In genomic region chr9:122346478-122347347, GRCh38 we compare ENCODE assay signal across 9 cellular contexts. TPM values are rescaled to one million over a fixed set of nuclear protein-coding genes. Genes with fewer than 3 reads are reported as not detected.
DNase-seq lines count a peak whose midpoint lies in the region; ATAC-seq, FAIRE-seq and TF ChIP-seq lines count a peak whose summit lies in the region.
"Had no signal": no experiment of that assay in that cellular context is flagged by ENCODE, and none has a peak within 500 bp of the region (broad histone marks: within the 10 kb centered on the region; RNA-seq: fewer than 3 reads in every experiment).

No MANE protein-coding gene starts in this region.

- CTCF ChIA-PET in GM12878 (lab: Yijun Ruan, JAX): interaction anchor here (0.5 to 2.7 kb wide), 3 partner anchors 152 to 248 kb away, joined by 4 to 11 read pairs (median 4); no protein-coding TSS in a partner anchor

- FAIRE-seq in GM12878 (lab: Jason Lieb, UNC): no peak
- FAIRE-seq: K562 had no signal

- POLR2A ChIA-PET in GM12878 (lab: Charles Lee): no interaction called here

- in situ Hi-C loops in GM12878 (cut with MboI): no loop called here

- 26% methylated on average over 37 of the region's 90 CpGs for WGBS in GM12878 (ENCODE audit: insufficient coverage, insufficient replicate concordance, low lambda C conversion rate, missing lambda C conversion rate)
- 1% methylated on average over 86 of the region's 90 CpGs for WGBS in smooth muscle cell (ENCODE audit: low lambda C conversion rate)

- H3K4me2 ChIP-seq in GM12878 (ENCODE audit: control insufficient read depth, insufficient read depth): peak overlapping the region; percentile 66; the same call in 1 of the 2 replicates
- peak overlapping the region; percentile 94 for H3K4me2 ChIP-seq in smooth muscle cell

- no peak for TF ChIP-seq EP300 in Ishikawa (IDR thresholded peaks at IDR 0.05; ENCODE audit: borderline replicate concordance)
- TF ChIP-seq EP300 in GM12878 (IDR thresholded peaks at IDR 0.05; ENCODE audit: borderline replicate concordance in 1 of 2, control insufficient read depth in 1 of 2, low read depth in 2 of 2, low read length in 2 of 2): no peak

- H3K4me1 ChIP-seq in GM12878 (ENCODE audit: control insufficient read depth, insufficient read depth, low read length) (no peaks in the 10 kb centered on the region; the same call in 1 of the 2 replicates), smooth muscle cell (ENCODE audit: low read depth) (peaks cover 12% of the 10 kb centered on the region)

- H3K4me3 ChIP-seq in GM12878 (peak overlapping the region; percentile 57), smooth muscle cell (peak overlapping the region; percentile 63)
- H3K4me3 ChIP-seq: K562 had no signal

- H3K36me3 ChIP-seq in GM12878 (ENCODE audit: control insufficient read depth in 2 of 2, insufficient read depth in 2 of 2, low read length in 1 of 2) (no peaks in the 10 kb centered on the region), smooth muscle cell (ENCODE audit: low read depth) (no peaks in the 10 kb centered on the region)

- no peaks in the 10 kb centered on the region for H3F3A ChIP-seq in smooth muscle cell (ENCODE audit: low read depth)

- RAD21 ChIA-PET in GM12878 (lab: Charles Lee; ENCODE audit: unreplicated experiment): interaction anchor here (1.6 kb wide), 1 partner anchor 248 kb away, joined by 5 read pairs; no protein-coding TSS in a partner anchor

- ATAC-seq in GM12878: peak; percentile 58
- ATAC-seq in GM21447 (IDR thresholded peaks at IDR 0.05; ENCODE audit: unreplicated experiment): no peak
- ATAC-seq in GM21737 (IDR thresholded peaks at IDR 0.05; ENCODE audit: unreplicated experiment): no peak
- ATAC-seq: K562 had no signal

- peaks cover 2 to 8% of the 10 kb centered on the region in 2 experiments; a peak in 2 of 4 replicates for H3K27me3 ChIP-seq in GM12878 (replicated peaks in 1 of 2; ENCODE audit: control insufficient read depth in 2 of 2, insufficient read depth in 2 of 2, low read length in 1 of 2)
- H3K27me3 ChIP-seq in smooth muscle cell (ENCODE audit: low read depth): peaks cover 22% of the 10 kb centered on the region

- DNase-seq in COLO668 (lab: John Stamatoyannopoulos, UW; ENCODE audit: unreplicated experiment): peak; percentile 66
- no peak for DNase-seq in GM12878 (ENCODE audit: low read depth, low spot score)
- peak; percentile 14 to 19 (median 17) for DNase-seq in immature natural killer cell
- DNase-seq in smooth muscle cell (lab: John Stamatoyannopoulos, UW; ENCODE audit: unreplicated experiment): no peak
- no peak for DNase-seq in NCI-H128 (lab: John Stamatoyannopoulos, UW; ENCODE audit: unreplicated experiment)

- TF ChIP-seq RAD21 in Ishikawa (IDR thresholded peaks at IDR 0.05; ENCODE audit: low read depth) (no peak), GM12878 (IDR thresholded peaks at IDR 0.05; ENCODE audit: insufficient read depth, low read depth, low read length) (no peak)

- H3K79me2 ChIP-seq in GM12878 (ENCODE audit: control insufficient read depth, insufficient read depth, low read length) (no peaks in the 10 kb centered on the region), smooth muscle cell (ENCODE audit: low read depth) (no peaks in the 10 kb centered on the region)

- H3K9ac ChIP-seq in GM12878 (ENCODE audit: control insufficient read depth, insufficient read depth, low read length) (no peak overlapping the region), smooth muscle cell (ENCODE audit: low read depth) (no peak overlapping the region)

- H3K27ac Mint-ChIP-seq in immature natural killer cell: no peak overlapping the region

- H2AFZ ChIP-seq in GM12878 (ENCODE audit: control insufficient read depth, low read depth, low read length) (peak overlapping the region; percentile 47), smooth muscle cell (ENCODE audit: low read depth) (peak overlapping the region; percentile 96)

- peaks cover 4 to 26% (median 9%) of the 10 kb centered on the region in 3 donors for H3K27me3 Mint-ChIP-seq in immature natural killer cell (ENCODE audit: low read depth in 3 of 3)

- intact Hi-C loops in GM12878 (cut with micrococcal nuclease; ENCODE audit: unreplicated experiment): no loop called here

- H3K27ac ChIP-seq in GM12878 (ENCODE audit: control insufficient read depth, insufficient read depth) (no peak overlapping the region), smooth muscle cell (ENCODE audit: low read depth) (no peak overlapping the region)

- no TSS peak for BruUV-seq in GM12878 (replicated peaks; lab: Mats Ljungman, UMichigan)

- H3K4me1 Mint-ChIP-seq in immature natural killer cell: peaks cover 7% of the 10 kb centered on the region in 2 donors

- SMC1A ChIA-PET in GM12878 (lab: Charles Lee; ENCODE audit: uncharacterized antibody, unreplicated experiment): interaction anchor here (1.0 to 2.5 kb wide), 3 partner anchors 12 to 248 kb away, joined by 3 to 7 read pairs (median 4); no protein-coding TSS in a partner anchor

- TF ChIP-seq CTCF in GM12878 (IDR thresholded peaks at IDR 0.05 in 2 of 3, conservative IDR thresholded peaks at IDR 0.05 in 1 of 3; ENCODE audit: control insufficient read depth in 2 of 3, extremely low read depth in 1 of 3, insufficient read depth in 1 of 3, low read depth in 3 of 3, low read length in 3 of 3) (no peak), smooth muscle cell (IDR thresholded peaks at IDR 0.05; ENCODE audit: borderline replicate concordance, insufficient read depth, poor library complexity, severe bottlenecking) (no peak)

- TF ChIP-seq POLR2A in GM12878 (IDR thresholded peaks at IDR 0.05; ENCODE audit: low read depth, low read length): no peak

- H3K9me3 Mint-ChIP-seq in immature natural killer cell: no peaks in the 10 kb centered on the region

- H3K36me3 Mint-ChIP-seq in immature natural killer cell: no peaks in the 10 kb centered on the region

- H3K9me3 ChIP-seq in GM12878 (replicated peaks; ENCODE audit: control insufficient read depth, insufficient read depth, low read length) (no peaks in the 10 kb centered on the region), smooth muscle cell (replicated peaks; ENCODE audit: low read depth) (no peaks in the 10 kb centered on the region)

- peak overlapping the region; percentile 60 to 84 (median 80) for H3K4me3 Mint-ChIP-seq in immature natural killer cell

- H4K20me1 ChIP-seq in GM12878 (ENCODE audit: control insufficient read depth, insufficient read depth): no peaks in the 10 kb centered on the region
- H4K20me1 ChIP-seq in smooth muscle cell (ENCODE audit: low read depth): no peaks in the 10 kb centered on the region

TF ChIP-seq in Ishikawa, 13 proteins besides CTCF, POLR2A, EP300 and RAD21:
- TF ChIP-seq MAX (IDR thresholded peaks at IDR 0.05) (peak; percentile 97), FOXM1 (IDR thresholded peaks at IDR 0.05; ENCODE audit: borderline replicate concordance, low read depth) (no peak), USF1 (IDR thresholded peaks at IDR 0.05) (peak; percentile 68), ZBTB7A (IDR thresholded peaks at IDR 0.05; ENCODE audit: low read depth) (peak; percentile 66; the same call in 1 of the 2 replicates)

TF ChIP-seq in GM12878, 131 proteins besides CTCF, POLR2A, EP300 and RAD21 (continues in another document):
- no peak for TF ChIP-seq SKIL (IDR thresholded peaks at IDR 0.05; ENCODE audit: low read depth, poor library complexity, severe bottlenecking)

RNA-seq across cellular contexts. Expression of gene PTGS1, which starts 24.1 kb away (rescaled TPM):
- total RNA-seq in GM12878 (2013; cell fraction: nucleolus; rRNA removed): 2.3 and 3.1 TPM in 2 replicates
- total RNA-seq in GM12878 (2014; rRNA removed) (0.98 and 1.3 TPM in 2 replicates), GM12878 (2014; rRNA removed; fragmentation: Illumina TruSeq; extraction: Trizol) (0.69 and 0.72 TPM in 2 replicates), GM12878 (2021) (1.2 TPM in 2 replicates), smooth muscle cell (0.13 and 2.3 TPM in 2 replicates)
- polyA plus RNA-seq in GM12878 (2011; ENCODE audit: low read depth): 1.5 TPM
- polyA plus RNA-seq in GM12878 (2011; rRNA removed) (2.1 and 2.8 TPM in 2 replicates), GM12878 (2014; fragmentation: Illumina TruSeq; extraction: Trizol) (0.78 and 0.84 TPM in 2 replicates), GM12878 (2014; fragmentation: Nextera tagmentation; extraction: Ambion mirVana) (1 to 10 TPM in 1 of 2 experiments, under 1 TPM in 1; 0.60 to 1.1 TPM), GM12878 (2014; rRNA removed) (1.1 and 1.4 TPM in 2 replicates), GM12878 (2016; fragmentation: Nextera tagmentation; extraction: Ambion mirVana) (under 1 TPM; 0.16 to 0.48 TPM), immature natural killer cell (1 to 10 TPM; 1.8 to 5.4 (median 2.0) TPM), smooth muscle cell (0.06 and 1.6 TPM in 2 replicates)
- polyA plus RNA-seq in GM12878 (2011; cell fraction: cytosol; rRNA removed): 3.0 and 3.2 TPM in 2 replicates
- polyA plus RNA-seq in GM12878 (2011; cell fraction: nucleus; rRNA removed): 2.8 and 4.0 TPM in 2 replicates
- polyA plus RNA-seq in GM12878 (2012): 1.4 and 1.6 TPM in 2 replicates
- polyA minus RNA-seq in GM12878 (2011; rRNA and poly(A)+ RNA removed): 1.4 and 2.4 TPM in 2 replicates
- polyA minus RNA-seq in GM12878 (2011; cell fraction: cytosol; rRNA and poly(A)+ RNA removed): 0.62 and 1.3 TPM in 2 replicates
- 0.77 and 0.85 TPM in 2 replicates for polyA minus RNA-seq in GM12878 (2011; cell fraction: nucleus; rRNA and poly(A)+ RNA removed)

Comparison
In these comparisons a context has a peak if more than half of its experiments do, and no peak if none do; other contexts are left out.
1. DNase-seq: peak in COLO668 (single experiment) and immature natural killer cell (3 of 3); none in GM12878 (single experiment), smooth muscle cell (single experiment) and NCI-H128 (single experiment).